7 cellular contexts compared by ENCODE assay signal in genomic region chr17:35433075-35433894, GRCh38. TPM values are rescaled to one million over a fixed set of nuclear protein-coding genes. Genes with fewer than 3 reads are reported as not detected.
A peak's percentile ranks its signal among the peaks of the same experiment; 100 is the strongest.
DNase-seq lines count a peak whose midpoint lies in the region; ATAC-seq lines count a peak whose summit lies in the region.

No MANE protein-coding gene starts in this region.

- ATAC-seq in esophagus mucosa (peak; percentile 94), GM21576 (IDR thresholded peaks at IDR 0.05; ENCODE audit: unreplicated experiment) (no peak)

- DNase-seq in GM19238 (ENCODE audit: insufficient read length, low spot score) (peak; percentile 13), NCI-H460 (ENCODE audit: extremely low read depth, low read depth) (peak; percentile 87), activated T-cell treated with anti-CD3 and anti-CD28 coated beads for 4 hours (peak; percentile 64), myocyte (ENCODE audit: low read depth) (peak; percentile 93)
- peak; percentile 66 for DNase-seq in stimulated activated naive CD4-positive, alpha-beta T cell treated with Interleukin-2 at 50 U/mL for 16 hours (lab: John Stamatoyannopoulos, UW)

RNA-seq across cellular contexts. Expression of gene SLFN12, which starts 1.0 kb away (rescaled TPM):
- total RNA-seq in NCI-H460 (2014; rRNA removed; shearing (Covaris generic)), result not detected in 2 replicates
- 0.11 TPM in 1 of 2 replicates, not detected in the other for polyA plus RNA-seq in NCI-H460 (2014; cell fraction: nucleus; rRNA removed)
- total RNA-seq in esophagus mucosa (2.6 TPM), myocyte (21.3 and 23.1 TPM in 2 replicates)
- polyA plus RNA-seq in myocyte (2012), result 8.8 TPM

RNA-seq across cellular contexts. Expression of gene SLFN13, which starts 15.3 kb away (rescaled TPM):
- total RNA-seq in NCI-H460 (2014; rRNA removed; shearing (Covaris generic)), result 1.0 and 2.0 TPM in 2 replicates
- polyA plus RNA-seq in NCI-H460 (2014; cell fraction: nucleus; rRNA removed), result 3.5 and 3.9 TPM in 2 replicates
- 7.9 TPM for total RNA-seq in esophagus mucosa
- total RNA-seq in myocyte, result 0.37 and 1.1 TPM in 2 replicates
- polyA plus RNA-seq in myocyte (2012), result 1.1 TPM

RNA-seq across cellular contexts. Expression of gene SLFN11, which starts 59.9 kb away (rescaled TPM):
- total RNA-seq in NCI-H460 (2014; rRNA removed; shearing (Covaris generic)), result 25.7 and 28.5 TPM in 2 replicates
- polyA plus RNA-seq in NCI-H460 (2014; cell fraction: nucleus; rRNA removed), result 29.3 and 42.3 TPM in 2 replicates
- total RNA-seq in esophagus mucosa (6.6 TPM), myocyte (6.5 and 15.1 TPM in 2 replicates)
- 6.0 TPM for polyA plus RNA-seq in myocyte (2012)

Comparison
In these comparisons a context has a peak if more than half of its experiments do, and no peak if none do; other contexts are left out.
1. DNase-seq: peak in every context shown above with its lines; median percentile 93 in myocyte; 87 in NCI-H460; 66 in stimulated activated naive CD4-positive, alpha-beta T cell treated with Interleukin-2 at 50 U/mL for 16 hours; 64 in activated T-cell treated with anti-CD3 and anti-CD28 coated beads for 4 hours; 13 in GM19238.